ENCODE assay signal across 26 cellular contexts in genomic region chr17:57342141-57342540, GRCh38.
DNase-seq lines count a peak whose midpoint lies in the region; ATAC-seq, FAIRE-seq and TF ChIP-seq lines count a peak whose summit lies in the region.
"Had no signal": no experiment of that assay in that cellular context is flagged by ENCODE, and none has a peak within 500 bp of the region (broad histone marks: within the 10 kb centered on the region; RNA-seq: fewer than 3 reads in every experiment).

No MANE protein-coding gene starts in this region.

- intact Hi-C loops in esophagus muscularis mucosa (cut with DNase I), result no loop called here

- CTCF ChIA-PET in H1 (lab: Charles Lee; ENCODE audit: partially characterized antibody), result interaction anchor here (1.0 to 2.4 kb wide), 4 partner anchors 15 to 99 kb away, joined by 3 to 8 read pairs (median 4); no protein-coding TSS in a partner anchor

- no peak overlapping the region for H4K5ac ChIP-seq in H1 (ENCODE audit: insufficient read length, low read depth, low read length)

- no peak overlapping the region for H2BK15ac ChIP-seq in H1 (ENCODE audit: low read length)

- peak; percentile 25 for DNase-seq in NCI-H345 (lab: John Stamatoyannopoulos, UW)
- no peak for DNase-seq in NCI-H345 treated with DMSO at 0.1 percent for 48 hours (lab: John Stamatoyannopoulos, UW; ENCODE audit: unreplicated experiment)
- DNase-seq in NCI-H69 (lab: John Stamatoyannopoulos, UW), result peak; percentile 83
- DNase-seq in H1 (ENCODE audit: low read depth in 1 of 2, low spot score in 2 of 2), result no peak
- DNase-seq in retina, result peak; percentile 58
- no peak for DNase-seq in COLO668 (lab: John Stamatoyannopoulos, UW; ENCODE audit: unreplicated experiment)
- no peak for DNase-seq in esophagus muscularis mucosa (ENCODE audit: extremely low spot score)
- DNase-seq: activated CD8-positive, alpha-beta T cell treated with anti-CD3 and anti-CD28 coated beads for 36 hours; activated naive CD4-positive, alpha-beta T cell treated with anti-CD3 and anti-CD28 coated beads, Interleukin-2, amount 10 ng/mL, durations not matched to agents 7 days and 5 days; DMS 273 treated with DMSO at 0.1 percent for 48 hours; effector memory CD8-positive, alpha-beta T cell; GDM1; IMR-90; left cardiac atrium; MG63; NCI-H1694 treated with DMSO at 0.1 percent for 48 hours; NCI-H446; NK-92 treated with Interleukin-12 subunit alpha and Interleukin-12 subunit beta, amount 100 ng/mL, for 24 hours; Peyer's patch; SK-N-SH had no signal

- no peaks in the 10 kb centered on the region for H3K9me3 ChIP-seq in H1 (ENCODE audit: insufficient read depth in 2 of 2, low read depth in 1 of 2, low read length in 1 of 2)
- H3K9me3 ChIP-seq in esophagus muscularis mucosa, result no peaks in the 10 kb centered on the region
- H3K9me3 ChIP-seq: A549, ascending aorta, MG63, Peyer's patch, SK-N-SH, suprapubic skin had no signal

- ATAC-seq in GM21515 (IDR thresholded peaks at IDR 0.05; ENCODE audit: unreplicated experiment), result no peak
- ATAC-seq: A549; activated CD8-positive, alpha-beta T cell treated with anti-CD3 and anti-CD28 coated beads for 36 hours; effector memory CD8-positive, alpha-beta T cell had no signal

- H2BK120ac ChIP-seq in H1 (replicated peaks; ENCODE audit: low read depth, low read length), result no peak overlapping the region

- H3K18ac ChIP-seq in H1 (ENCODE audit: extremely low read depth, low read length), result no peak overlapping the region; the same call in 1 of the 2 replicates

- no peak overlapping the region for H3K27ac ChIP-seq in H1 (ENCODE audit: low read depth, low read length)
- H3K27ac ChIP-seq in esophagus muscularis mucosa (replicated peaks in 1 of 4), result no peak overlapping the region
- H3K27ac ChIP-seq: A549, ascending aorta, Peyer's patch, suprapubic skin had no signal

- H2AFZ ChIP-seq in H1 (ENCODE audit: low read length), result no peak overlapping the region

- no peak overlapping the region for H2AK5ac ChIP-seq in H1 (ENCODE audit: low read depth, low read length)

- no peak for TF ChIP-seq RAD21 in H1 (IDR thresholded peaks at IDR 0.05 in 1 of 2, conservative IDR thresholded peaks at IDR 0.05 in 1 of 2; ENCODE audit: low read depth in 2 of 2, low read length in 2 of 2)

- H3K79me2 ChIP-seq in H1 (ENCODE audit: control insufficient read depth in 1 of 2, insufficient read depth in 2 of 2, low read length in 2 of 2), result peaks cover 0 to 35% of the 10 kb centered on the region in 2 experiments; a peak in 3 of 4 replicates

- H3K4me3 ChIP-seq in H1 (ENCODE audit: extremely low read depth in 1 of 4, insufficient read depth in 2 of 4, low read depth in 3 of 4, low read length in 4 of 4), result peak overlapping the region in 1 of 4 experiments; percentile 18; a peak in 1 of 8 replicates
- no peak overlapping the region for H3K4me3 ChIP-seq in esophagus muscularis mucosa
- H3K4me3 ChIP-seq: A549; ascending aorta; BLaER1 treated with 17β-estradiol and CSF1 and Interleukin-3, amounts not matched to agents 10 nM and 100 nM; MG63; Peyer's patch; suprapubic skin had no signal

- H3K56ac ChIP-seq in H1 (replicated peaks; ENCODE audit: insufficient read length, low read depth, low read length), result no peak overlapping the region

- H3K14ac ChIP-seq in H1 (ENCODE audit: insufficient read length), result no peak overlapping the region

- WGBS in H1 (ENCODE audit: extremely low coverage in 1 of 2, insufficient coverage in 1 of 2, insufficient read length in 1 of 2, insufficient replicate concordance in 2 of 2, low coverage in 1 of 2, low lambda C conversion rate in 2 of 2, missing lambda C conversion rate in 1 of 2), 2 experiments, result 67% methylated on average over 4 of the region's 4 CpGs; no CpG with 5 or more reads in 1 of the 2 experiments
- WGBS in esophagus muscularis mucosa, result 89% methylated on average over 4 of the region's 4 CpGs

- H3K27me3 ChIP-seq in H1 (replicated peaks in 1 of 4; ENCODE audit: control insufficient read depth in 3 of 4, extremely low read depth in 1 of 4, insufficient read depth in 3 of 4, low read length in 3 of 4) (no peaks in the 10 kb centered on the region), esophagus muscularis mucosa (no peaks in the 10 kb centered on the region)
- H3K27me3 ChIP-seq: ascending aorta, MG63, Peyer's patch, suprapubic skin had no signal

- H3K79me1 ChIP-seq in H1 (ENCODE audit: low read depth, low read length), result peaks cover 6% of the 10 kb centered on the region; the same call in 1 of the 2 replicates

- H3K23me2 ChIP-seq in H1 (ENCODE audit: low read depth, low read length), result no peaks in the 10 kb centered on the region

- H3K4me2 ChIP-seq in H1 (ENCODE audit: insufficient read depth in 1 of 2, low read depth in 2 of 2, low read length in 2 of 2), result peak overlapping the region; percentile 44 to 62; a peak in 3 of 4 replicates
- H3K4me2 ChIP-seq: A549, SK-N-SH had no signal

- no peak overlapping the region for H3K9ac ChIP-seq in H1 (replicated peaks in 1 of 4; ENCODE audit: extremely low read depth in 1 of 4, low read depth in 3 of 4, low read length in 3 of 4)
- H3K9ac ChIP-seq: BLaER1 treated with 17β-estradiol and CSF1 and Interleukin-3, amounts not matched to agents 10 nM and 100 nM; SK-N-SH had no signal

- TF ChIP-seq EP300 in H1 (IDR thresholded peaks at IDR 0.05; ENCODE audit: borderline replicate concordance in 1 of 2, low read depth in 2 of 2, low read length in 2 of 2) (no peak), esophagus muscularis mucosa (IDR thresholded peaks at IDR 0.05) (no peak)

- no peak for TF ChIP-seq CTCF in H1 (IDR thresholded peaks at IDR 0.05; ENCODE audit: control extremely low read depth in 1 of 3, insufficient read depth in 1 of 3, low read depth in 1 of 3, low read length in 3 of 3)
- TF ChIP-seq CTCF in esophagus muscularis mucosa (IDR thresholded peaks at IDR 0.05), result no peak

- no peak for FAIRE-seq in H1 (lab: Jason Lieb, UNC)
- FAIRE-seq: A549, colon had no signal

- H3K23ac ChIP-seq in H1 (ENCODE audit: insufficient read length), result no peak overlapping the region

- peaks cover 2 to 6% of the 10 kb centered on the region in 2 experiments for H4K20me1 ChIP-seq in H1 (replicated peaks in 1 of 2; ENCODE audit: control insufficient read depth in 1 of 2, insufficient read depth in 2 of 2, low read length in 2 of 2)

- H2BK20ac ChIP-seq in H1 (ENCODE audit: low read length), result no peak overlapping the region

- POLR2A ChIA-PET in H1 (lab: Charles Lee; ENCODE audit: partially characterized antibody), result interaction anchor here (1.4 kb wide), 1 partner anchor 47 kb away, joined by 3 read pairs; no protein-coding TSS in a partner anchor

- H3K4me1 ChIP-seq in H1 (replicated peaks in 1 of 4; ENCODE audit: control insufficient read depth in 3 of 4, insufficient read depth in 4 of 4, low read length in 3 of 4), result peaks cover 12 to 33% (median 22%) of the 10 kb centered on the region in 4 experiments
- H3K4me1 ChIP-seq in esophagus muscularis mucosa, result peaks cover 5 to 15% (median 8%) of the 10 kb centered on the region in 4 donors
- H3K4me1 ChIP-seq: ascending aorta, Peyer's patch, suprapubic skin had no signal

- H3K36me3 ChIP-seq in H1 (ENCODE audit: control insufficient read depth in 2 of 4, insufficient read depth in 4 of 4, low read length in 3 of 4) (no peaks in the 10 kb centered on the region; a peak in 2 of 8 replicates), esophagus muscularis mucosa (no peaks in the 10 kb centered on the region)
- H3K36me3 ChIP-seq: ascending aorta, MG63, Peyer's patch, suprapubic skin had no signal

- no peak for TF ChIP-seq POLR2A in H1 (IDR thresholded peaks at IDR 0.05; ENCODE audit: control extremely low read depth in 1 of 2, low read depth in 2 of 2, low read length in 2 of 2)
- TF ChIP-seq POLR2A in esophagus muscularis mucosa (IDR thresholded peaks at IDR 0.05; ENCODE audit: low read depth), result no peak

- no peak overlapping the region for H4K8ac ChIP-seq in H1 (ENCODE audit: extremely low read depth, insufficient read depth, low read length)

- no peak overlapping the region for H2BK5ac ChIP-seq in H1 (ENCODE audit: low read depth, low read length)

- H2BK12ac ChIP-seq in H1 (ENCODE audit: low read depth, low read length), result no peak overlapping the region

- no peak overlapping the region for H4K91ac ChIP-seq in H1 (replicated peaks; ENCODE audit: insufficient read length, low read length)

- H3K4ac ChIP-seq in H1 (replicated peaks; ENCODE audit: insufficient read length, low read depth, low read length), result no peak overlapping the region

TF ChIP-seq in H1, 55 proteins besides CTCF, POLR2A, EP300 and RAD21:
- TF ChIP-seq HDAC2 (IDR thresholded peaks at IDR 0.05; ENCODE audit: borderline replicate concordance in 1 of 2, low read depth in 2 of 2, low read length in 2 of 2), result no peak
- no peak for TF ChIP-seq RNF2 (IDR thresholded peaks at IDR 0.05; ENCODE audit: borderline replicate concordance, low read depth, low read length, missing control alignments, poor library complexity, severe bottlenecking)
- no peak for TF ChIP-seq BACH1 (IDR thresholded peaks at IDR 0.05; ENCODE audit: low read length)
- TF ChIP-seq TAF1 (IDR thresholded peaks at IDR 0.05; ENCODE audit: low read depth, low read length), result no peak
- TF ChIP-seq BCL11A (IDR thresholded peaks at IDR 0.05; ENCODE audit: low read depth in 2 of 2, low read length in 2 of 2), result no peak
- no peak for TF ChIP-seq SAP30 (IDR thresholded peaks at IDR 0.05; ENCODE audit: insufficient read depth, insufficient replicate concordance, low read length)
TF ChIP-seq in H1: peak in this region for 0.

Comparison
In these comparisons a context has a peak if more than half of its experiments do, and no peak if none do; other contexts are left out.
1. DNase-seq: peak in NCI-H345 (single experiment), NCI-H69 (single experiment) and retina (single experiment); none in NCI-H345 treated with DMSO at 0.1 percent for 48 hours (single experiment), H1 (0 of 2), COLO668 (single experiment) and esophagus muscularis mucosa (single experiment).